In the genomic region with DNA sequence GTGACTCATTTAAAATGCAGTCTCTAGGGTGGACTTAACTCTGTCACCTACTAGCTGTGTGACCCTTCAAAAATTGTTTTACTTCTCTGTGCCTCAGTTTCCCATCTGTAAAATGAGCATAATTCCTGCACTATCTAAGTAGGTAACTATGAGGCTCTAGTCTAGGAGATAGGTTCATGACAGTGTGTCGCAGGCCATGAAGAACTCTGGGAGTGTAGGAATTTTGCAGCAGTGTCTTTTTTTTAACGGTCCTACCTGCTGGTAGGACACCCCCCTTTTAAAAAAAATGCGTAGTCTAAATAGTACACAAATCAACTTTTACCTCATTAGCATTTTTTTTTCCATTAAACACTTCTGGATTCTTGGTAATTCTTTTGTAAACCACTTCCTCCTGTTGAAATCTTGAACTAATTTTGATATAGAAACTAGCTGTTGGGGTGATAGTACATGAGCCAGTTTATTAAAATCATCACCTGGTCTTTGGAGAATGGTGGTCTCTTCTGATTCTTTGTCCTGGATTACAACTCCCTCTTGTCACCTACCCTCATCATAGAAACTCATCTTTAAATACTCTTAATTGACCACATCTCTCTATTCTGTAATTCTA, we compare ENCODE assay signal across 13 cellular contexts.
DNase-seq lines count a peak whose midpoint lies in the region; ATAC-seq and TF ChIP-seq lines count a peak whose summit lies in the region.
"Had no signal": no experiment of that assay in that cellular context is flagged by ENCODE, and none has a peak within 500 bp of the region (broad histone marks: within the 10 kb centered on the region; RNA-seq: fewer than 3 reads in every experiment).

No MANE protein-coding gene starts in this region.

- no peaks in the 10 kb centered on the region for H3K27me3 ChIP-seq in mammary epithelial cell (ENCODE audit: insufficient read depth, low read length)

- 88% methylated on average over 2 of the region's 3 CpGs for WGBS in mammary epithelial cell (ENCODE audit: low coverage, missing lambda C conversion rate)

- H3K79me2 ChIP-seq in mammary epithelial cell (ENCODE audit: insufficient read depth, low read length), result no peaks in the 10 kb centered on the region

- H3K4me2 ChIP-seq in mammary epithelial cell (ENCODE audit: insufficient read depth, low read depth, low read length), result no peak overlapping the region

- no peaks in the 10 kb centered on the region for H3K9me3 Mint-ChIP-seq in activated naive CD4-positive, alpha-beta T cell treated with anti-CD3 and anti-CD28 coated beads for 36 hours
- no peaks in the 10 kb centered on the region for H3K9me3 Mint-ChIP-seq in T-cell
- H3K9me3 Mint-ChIP-seq in dendritic cell treated with granulocyte-macrophage colony-stimulating factor and Interleukin-4, amounts not matched to agents 40 ng/mL and 50 ng/mL, for 4 days, result no peaks in the 10 kb centered on the region

- no TSS peak for BruUV-seq in mammary epithelial cell (replicated peaks; lab: Mats Ljungman, UMichigan)

- no peaks in the 10 kb centered on the region for H3K9me3 ChIP-seq in mammary epithelial cell (replicated peaks; ENCODE audit: insufficient read depth, low read length)

- dilution Hi-C loops in mammary epithelial cell (cut with HindIII; ENCODE audit: low sequenced_read_pairs), result no loop called here

- in situ Hi-C loops in mammary epithelial cell (cut with MboI; ENCODE audit: low sequenced_read_pairs in 2 of 2), result no loop called here

- no peak overlapping the region for H3K4me3 ChIP-seq in mammary epithelial cell (replicated peaks in 1 of 3; ENCODE audit: insufficient read depth in 1 of 3, low read depth in 2 of 3, low read length in 3 of 3)

- H4K20me1 ChIP-seq in mammary epithelial cell (ENCODE audit: insufficient read depth, low read length), result no peaks in the 10 kb centered on the region

- H3K27ac ChIP-seq in mammary epithelial cell (ENCODE audit: insufficient read depth, low read depth, low read length), result no peak overlapping the region

- no peaks in the 10 kb centered on the region for H3K36me3 Mint-ChIP-seq in activated naive CD4-positive, alpha-beta T cell treated with anti-CD3 and anti-CD28 coated beads for 36 hours (ENCODE audit: low read depth)
- no peaks in the 10 kb centered on the region for H3K36me3 Mint-ChIP-seq in T-cell
- H3K36me3 Mint-ChIP-seq in dendritic cell treated with granulocyte-macrophage colony-stimulating factor and Interleukin-4, amounts not matched to agents 40 ng/mL and 50 ng/mL, for 4 days (ENCODE audit: low read depth), result no peaks in the 10 kb centered on the region

- POLR2A ChIA-PET in T-cell (lab: Charles Lee), result no interaction called here

- CTCF ChIA-PET in activated naive CD4-positive, alpha-beta T cell treated with anti-CD3 and anti-CD28 coated beads for 36 hours (lab: Charles Lee), result interaction anchor here (0.7 to 1.0 kb wide), 2 partner anchors 9 to 50 kb away, joined by 3 read pairs; no protein-coding TSS in a partner anchor
- CTCF ChIA-PET in T-cell (lab: Charles Lee), result no interaction called here
- CTCF ChIA-PET in mammary epithelial cell (lab: Charles Lee; ENCODE audit: low non-redundant PET), result no interaction called here

- no peak overlapping the region for H2AFZ ChIP-seq in mammary epithelial cell (ENCODE audit: low read depth, low read length)

- H3K4me1 Mint-ChIP-seq in activated naive CD4-positive, alpha-beta T cell treated with anti-CD3 and anti-CD28 coated beads for 36 hours (ENCODE audit: low read depth), result peaks cover 67% of the 10 kb centered on the region
- H3K4me1 Mint-ChIP-seq in T-cell, result peaks cover 62 to 72% (median 64%) of the 10 kb centered on the region in 3 donors
- H3K4me1 Mint-ChIP-seq in dendritic cell treated with granulocyte-macrophage colony-stimulating factor and Interleukin-4, amounts not matched to agents 40 ng/mL and 50 ng/mL, for 4 days (ENCODE audit: low read depth), result peaks cover 55% of the 10 kb centered on the region

- TF ChIP-seq CTCF in mammary epithelial cell (conservative IDR thresholded peaks at IDR 0.05 in 1 of 2, IDR thresholded peaks at IDR 0.05 in 1 of 2; ENCODE audit: extremely low read depth in 1 of 2, insufficient read depth in 1 of 2, low read depth in 1 of 2, low read length in 2 of 2), result no peak

- DNase-seq in activated naive CD4-positive, alpha-beta T cell treated with anti-CD3 and anti-CD28 coated beads for 36 hours, result no peak
- no peak for DNase-seq in activated naive CD4-positive, alpha-beta T cell treated with Interleukin-2 at 50 U/mL for 16 hours
- DNase-seq in T-cell, result no peak
- no peak for DNase-seq in SKM-1 treated with dmso at 0.1 percent for 144 hours (lab: John Stamatoyannopoulos, UW; ENCODE audit: unreplicated experiment)
- DNase-seq in mammary epithelial cell, result no peak
- DNase-seq in NCI-H1105 (lab: John Stamatoyannopoulos, UW), result no peak
- DNase-seq in NAMALWA (ENCODE audit: low spot score), result no peak
- DNase-seq: erythroblast, hypothalamus, left ventricle myocardium superior, NCI-H2171 treated with DMSO at 0.1 percent for 48 hours had no signal

- H3K9ac ChIP-seq in mammary epithelial cell (ENCODE audit: insufficient read depth, low read length), result no peak overlapping the region

- no peaks in the 10 kb centered on the region for H3K36me3 ChIP-seq in mammary epithelial cell (ENCODE audit: insufficient read depth, low read length)

- peak overlapping the region; percentile 18 for H3K4me3 Mint-ChIP-seq in activated naive CD4-positive, alpha-beta T cell treated with anti-CD3 and anti-CD28 coated beads for 36 hours
- H3K4me3 Mint-ChIP-seq in T-cell, result peak overlapping the region; percentile 42 to 80 (median 42)
- no peak overlapping the region for H3K4me3 Mint-ChIP-seq in dendritic cell treated with granulocyte-macrophage colony-stimulating factor and Interleukin-4, amounts not matched to agents 40 ng/mL and 50 ng/mL, for 4 days

- peak overlapping the region; percentile 90 for H3K27ac Mint-ChIP-seq in activated naive CD4-positive, alpha-beta T cell treated with anti-CD3 and anti-CD28 coated beads for 36 hours
- peak overlapping the region; percentile 90 to 98 for H3K27ac Mint-ChIP-seq in T-cell
- peak overlapping the region; percentile 87 for H3K27ac Mint-ChIP-seq in dendritic cell treated with granulocyte-macrophage colony-stimulating factor and Interleukin-4, amounts not matched to agents 40 ng/mL and 50 ng/mL, for 4 days

- H3K4me1 ChIP-seq in mammary epithelial cell (ENCODE audit: insufficient read depth, low read length), result peaks cover 43% of the 10 kb centered on the region

- no peaks in the 10 kb centered on the region for H3K27me3 Mint-ChIP-seq in activated naive CD4-positive, alpha-beta T cell treated with anti-CD3 and anti-CD28 coated beads for 36 hours (ENCODE audit: low read depth)
- no peaks in the 10 kb centered on the region for H3K27me3 Mint-ChIP-seq in T-cell
- H3K27me3 Mint-ChIP-seq in dendritic cell treated with granulocyte-macrophage colony-stimulating factor and Interleukin-4, amounts not matched to agents 40 ng/mL and 50 ng/mL, for 4 days, result no peaks in the 10 kb centered on the region

- intact Hi-C loops in activated naive CD4-positive, alpha-beta T cell treated with anti-CD3 and anti-CD28 coated beads for 36 hours (cut with micrococcal nuclease), result loop anchor here (1.0 to 10.0 kb wide), 8 partner anchors 7 to 1116 kb away; no protein-coding TSS in a partner anchor
- intact Hi-C loops in dendritic cell treated with granulocyte-macrophage colony-stimulating factor and Interleukin-4, amounts not matched to agents 40 ng/mL and 50 ng/mL, for 4 days (cut with micrococcal nuclease), result no loop called here
- intact Hi-C loops in mammary epithelial cell (cut with micrococcal nuclease), result no loop called here

- ATAC-seq in T-cell (replicated peaks in 1 of 4), result peak; percentile 36 to 66 (median 40)
- ATAC-seq: left ventricle myocardium superior, Panc1 had no signal
